1 cellular context compared by ENCODE assay signal in genomic region chr11:63505857-63506528, GRCh38.
TF ChIP-seq lines count a peak whose summit lies in the region.

A gene with protein sequence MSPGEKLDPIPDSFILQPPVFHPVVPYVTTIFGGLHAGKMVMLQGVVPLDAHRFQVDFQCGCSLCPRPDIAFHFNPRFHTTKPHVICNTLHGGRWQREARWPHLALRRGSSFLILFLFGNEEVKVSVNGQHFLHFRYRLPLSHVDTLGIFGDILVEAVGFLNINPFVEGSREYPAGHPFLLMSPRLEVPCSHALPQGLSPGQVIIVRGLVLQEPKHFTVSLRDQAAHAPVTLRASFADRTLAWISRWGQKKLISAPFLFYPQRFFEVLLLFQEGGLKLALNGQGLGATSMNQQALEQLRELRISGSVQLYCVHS (plus strand): TSS chr11:63506084. CDS start chr11:63506459, 375 bp downstream.

TF ChIP-seq in K562, 482 proteins besides CTCF, POLR2A, EP300 and RAD21 (continued from another document and continues in another):
- TF ChIP-seq, protein P1, sequence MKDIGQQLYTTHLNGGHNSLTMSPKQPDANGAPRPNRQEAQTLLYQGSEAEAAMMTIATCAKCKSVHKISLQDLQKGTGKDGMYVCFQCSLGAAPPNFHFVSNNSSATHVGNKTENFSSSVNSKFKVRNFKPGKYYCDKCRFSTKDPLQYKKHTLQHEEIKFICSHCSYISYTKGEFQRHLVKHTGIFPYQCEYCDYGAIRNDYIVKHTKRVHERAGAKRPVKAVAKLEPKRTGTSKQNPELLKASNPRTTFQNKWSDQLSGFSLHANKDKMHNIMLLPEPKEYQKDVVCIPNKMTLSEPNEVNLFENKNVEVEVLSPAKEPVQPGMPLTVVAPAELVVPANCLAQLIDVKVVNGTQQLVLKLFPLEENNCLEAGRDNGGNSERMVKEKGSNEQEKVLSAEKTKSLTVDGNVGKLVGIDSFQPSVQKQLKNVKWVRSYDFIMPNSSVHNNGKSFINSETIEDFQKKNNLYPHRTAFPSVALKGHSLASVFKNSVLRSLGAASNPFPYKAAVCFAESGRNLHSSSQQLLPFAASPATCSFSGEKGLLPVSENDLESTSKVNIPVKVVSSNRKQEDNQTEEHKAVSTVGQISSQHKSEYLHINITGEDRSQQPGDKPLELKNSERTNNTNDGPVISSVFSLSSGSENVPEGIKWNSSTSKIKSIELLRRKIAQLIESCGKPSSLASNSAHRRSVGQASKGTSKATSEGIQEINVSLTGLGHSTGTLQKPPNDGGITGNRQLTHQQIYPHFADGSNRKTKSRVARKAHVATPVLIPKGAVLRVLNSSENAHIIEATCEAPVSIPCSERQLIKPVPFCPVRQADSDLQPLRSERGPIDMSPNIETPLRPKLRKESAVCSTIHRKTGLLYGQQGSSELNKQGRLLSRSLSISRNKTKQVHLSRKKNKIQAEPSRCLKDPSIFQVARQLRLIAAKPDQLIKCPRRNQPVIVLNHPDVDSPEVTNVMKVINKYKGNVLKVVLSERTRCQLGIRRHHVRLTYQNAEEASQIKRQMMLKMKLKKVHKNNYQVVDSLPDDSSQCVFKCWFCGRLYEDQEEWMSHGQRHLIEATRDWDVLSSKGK (CRISPR knock-in tag; IDR thresholded peaks at IDR 0.05), result no peak
- peak; percentile 32; the same call in 1 of the 2 replicates for TF ChIP-seq CXXC5 (CRISPR knock-in tag; IDR thresholded peaks at IDR 0.05)
- peak; percentile 24; the same call in 1 of the 2 replicates for TF ChIP-seq ZNF395 (CRISPR knock-in tag; IDR thresholded peaks at IDR 0.05)
- TF ChIP-seq POLR3G (IDR thresholded peaks at IDR 0.05; ENCODE audit: extremely low read depth, insufficient read length, insufficient replicate concordance), result no peak
- TF ChIP-seq ZNF232 (CRISPR knock-in tag; IDR thresholded peaks at IDR 0.05), result no peak
- no peak for TF ChIP-seq HCFC1 (IDR thresholded peaks at IDR 0.05; ENCODE audit: low read depth, low read length)
- no peak for TF ChIP-seq MCM5 (IDR thresholded peaks at IDR 0.05; ENCODE audit: low read depth)
- TF ChIP-seq ZNF583 (CRISPR knock-in tag; IDR thresholded peaks at IDR 0.05), result no peak
- TF ChIP-seq PRMT5 (CRISPR knock-in tag; IDR thresholded peaks at IDR 0.05), result no peak
- TF ChIP-seq CHCHD3 (CRISPR knock-in tag; IDR thresholded peaks at IDR 0.05), result no peak
- TF ChIP-seq MAFK (IDR thresholded peaks at IDR 0.05; ENCODE audit: low read length), result no peak
- TF ChIP-seq RNF219 (CRISPR knock-in tag; IDR thresholded peaks at IDR 0.05), result no peak
- TF ChIP-seq FOXP4 (CRISPR knock-in tag; IDR thresholded peaks at IDR 0.05; ENCODE audit: borderline replicate concordance), result no peak
- no peak for TF ChIP-seq DDX20 (tag; IDR thresholded peaks at IDR 0.05; ENCODE audit: low read depth)
- 0 out of 2 replicates have a peak, but pooled peaks have one; percentile 53 for TF ChIP-seq SMARCA4 (IDR thresholded peaks at IDR 0.05)
- TF ChIP-seq GTF2E2 (tag; IDR thresholded peaks at IDR 0.05), result no peak
- no peak for TF ChIP-seq TSC22D4 (tag; IDR thresholded peaks at IDR 0.05)
- no peak for TF ChIP-seq ZNF764 (CRISPR knock-in tag; IDR thresholded peaks at IDR 0.05; ENCODE audit: low read depth)
- TF ChIP-seq SPI1 (IDR thresholded peaks at IDR 0.05; ENCODE audit: borderline replicate concordance, low read depth, low read length), result peak; percentile 49; the same call in 1 of the 2 replicates
- TF ChIP-seq, protein P2, sequence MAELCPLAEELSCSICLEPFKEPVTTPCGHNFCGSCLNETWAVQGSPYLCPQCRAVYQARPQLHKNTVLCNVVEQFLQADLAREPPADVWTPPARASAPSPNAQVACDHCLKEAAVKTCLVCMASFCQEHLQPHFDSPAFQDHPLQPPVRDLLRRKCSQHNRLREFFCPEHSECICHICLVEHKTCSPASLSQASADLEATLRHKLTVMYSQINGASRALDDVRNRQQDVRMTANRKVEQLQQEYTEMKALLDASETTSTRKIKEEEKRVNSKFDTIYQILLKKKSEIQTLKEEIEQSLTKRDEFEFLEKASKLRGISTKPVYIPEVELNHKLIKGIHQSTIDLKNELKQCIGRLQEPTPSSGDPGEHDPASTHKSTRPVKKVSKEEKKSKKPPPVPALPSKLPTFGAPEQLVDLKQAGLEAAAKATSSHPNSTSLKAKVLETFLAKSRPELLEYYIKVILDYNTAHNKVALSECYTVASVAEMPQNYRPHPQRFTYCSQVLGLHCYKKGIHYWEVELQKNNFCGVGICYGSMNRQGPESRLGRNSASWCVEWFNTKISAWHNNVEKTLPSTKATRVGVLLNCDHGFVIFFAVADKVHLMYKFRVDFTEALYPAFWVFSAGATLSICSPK (IDR thresholded peaks at IDR 0.05; ENCODE audit: borderline replicate concordance), result no peak
- 0 out of 2 replicates have a peak, but pooled peaks have one; percentile 49 for TF ChIP-seq RBFOX2 (IDR thresholded peaks at IDR 0.05; ENCODE audit: low read depth, low read length)
- TF ChIP-seq GABPA (tag; conservative IDR thresholded peaks at IDR 0.05; ENCODE audit: low read depth), result no peak
- no peak for TF ChIP-seq ZNF445 (CRISPR knock-in tag; IDR thresholded peaks at IDR 0.05; ENCODE audit: low read depth)
- no peak for TF ChIP-seq PBX2 (CRISPR knock-in tag; IDR thresholded peaks at IDR 0.05; ENCODE audit: low read depth)
- no peak for TF ChIP-seq PBX2 (tag; conservative IDR thresholded peaks at IDR 0.05; ENCODE audit: low read depth)
- no peak for TF ChIP-seq MBD2 (IDR thresholded peaks at IDR 0.05; ENCODE audit: borderline replicate concordance, low read depth)
- TF ChIP-seq ZNF431 (CRISPR knock-in tag; IDR thresholded peaks at IDR 0.05), result no peak
- TF ChIP-seq CAMTA2 (CRISPR knock-in tag; conservative IDR thresholded peaks at IDR 0.05), result no peak
- no peak for TF ChIP-seq HDAC8 (tag; IDR thresholded peaks at IDR 0.05)
- no peak for TF ChIP-seq TBL1XR1 (IDR thresholded peaks at IDR 0.05; ENCODE audit: low read length in 2 of 2)
- TF ChIP-seq MAX (CRISPR knock-in tag; IDR thresholded peaks at IDR 0.05), result peak; percentile 75
- TF ChIP-seq POLR2B (IDR thresholded peaks at IDR 0.05; ENCODE audit: low read depth, partially characterized antibody), result no peak
- TF ChIP-seq NR4A1 (CRISPR knock-in tag; IDR thresholded peaks at IDR 0.05), result no peak
- TF ChIP-seq NR4A1 (tag; IDR thresholded peaks at IDR 0.05), result no peak
- TF ChIP-seq, protein P3, sequence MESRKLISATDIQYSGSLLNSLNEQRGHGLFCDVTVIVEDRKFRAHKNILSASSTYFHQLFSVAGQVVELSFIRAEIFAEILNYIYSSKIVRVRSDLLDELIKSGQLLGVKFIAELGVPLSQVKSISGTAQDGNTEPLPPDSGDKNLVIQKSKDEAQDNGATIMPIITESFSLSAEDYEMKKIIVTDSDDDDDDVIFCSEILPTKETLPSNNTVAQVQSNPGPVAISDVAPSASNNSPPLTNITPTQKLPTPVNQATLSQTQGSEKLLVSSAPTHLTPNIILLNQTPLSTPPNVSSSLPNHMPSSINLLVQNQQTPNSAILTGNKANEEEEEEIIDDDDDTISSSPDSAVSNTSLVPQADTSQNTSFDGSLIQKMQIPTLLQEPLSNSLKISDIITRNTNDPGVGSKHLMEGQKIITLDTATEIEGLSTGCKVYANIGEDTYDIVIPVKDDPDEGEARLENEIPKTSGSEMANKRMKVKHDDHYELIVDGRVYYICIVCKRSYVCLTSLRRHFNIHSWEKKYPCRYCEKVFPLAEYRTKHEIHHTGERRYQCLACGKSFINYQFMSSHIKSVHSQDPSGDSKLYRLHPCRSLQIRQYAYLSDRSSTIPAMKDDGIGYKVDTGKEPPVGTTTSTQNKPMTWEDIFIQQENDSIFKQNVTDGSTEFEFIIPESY (CRISPR knock-in tag; IDR thresholded peaks at IDR 0.05), result 0 out of 2 replicates have a peak, but pooled peaks have one; percentile 29
- peak; percentile 30 to 61; a peak in 3 of 4 replicates for TF ChIP-seq MAZ (CRISPR knock-in tag; conservative IDR thresholded peaks at IDR 0.05 in 1 of 2, IDR thresholded peaks at IDR 0.05 in 1 of 2)
- TF ChIP-seq NFXL1 (CRISPR knock-in tag; IDR thresholded peaks at IDR 0.05), result no peak
- no peak for TF ChIP-seq SREBF1 (IDR thresholded peaks at IDR 0.05; ENCODE audit: borderline replicate concordance, low read depth, low read length)
- TF ChIP-seq ILF3 (IDR thresholded peaks at IDR 0.05; ENCODE audit: borderline replicate concordance), result no peak
- TF ChIP-seq, protein P4, sequence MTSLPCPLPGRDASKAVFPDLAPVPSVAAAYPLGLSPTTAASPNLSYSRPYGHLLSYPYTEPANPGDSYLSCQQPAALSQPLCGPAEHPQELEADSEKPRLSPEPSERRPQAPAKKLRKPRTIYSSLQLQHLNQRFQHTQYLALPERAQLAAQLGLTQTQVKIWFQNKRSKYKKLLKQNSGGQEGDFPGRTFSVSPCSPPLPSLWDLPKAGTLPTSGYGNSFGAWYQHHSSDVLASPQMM (CRISPR knock-in tag; IDR thresholded peaks at IDR 0.05), result no peak
- no peak for TF ChIP-seq ZNF316 (IDR thresholded peaks at IDR 0.05)
- TF ChIP-seq, protein P5, sequence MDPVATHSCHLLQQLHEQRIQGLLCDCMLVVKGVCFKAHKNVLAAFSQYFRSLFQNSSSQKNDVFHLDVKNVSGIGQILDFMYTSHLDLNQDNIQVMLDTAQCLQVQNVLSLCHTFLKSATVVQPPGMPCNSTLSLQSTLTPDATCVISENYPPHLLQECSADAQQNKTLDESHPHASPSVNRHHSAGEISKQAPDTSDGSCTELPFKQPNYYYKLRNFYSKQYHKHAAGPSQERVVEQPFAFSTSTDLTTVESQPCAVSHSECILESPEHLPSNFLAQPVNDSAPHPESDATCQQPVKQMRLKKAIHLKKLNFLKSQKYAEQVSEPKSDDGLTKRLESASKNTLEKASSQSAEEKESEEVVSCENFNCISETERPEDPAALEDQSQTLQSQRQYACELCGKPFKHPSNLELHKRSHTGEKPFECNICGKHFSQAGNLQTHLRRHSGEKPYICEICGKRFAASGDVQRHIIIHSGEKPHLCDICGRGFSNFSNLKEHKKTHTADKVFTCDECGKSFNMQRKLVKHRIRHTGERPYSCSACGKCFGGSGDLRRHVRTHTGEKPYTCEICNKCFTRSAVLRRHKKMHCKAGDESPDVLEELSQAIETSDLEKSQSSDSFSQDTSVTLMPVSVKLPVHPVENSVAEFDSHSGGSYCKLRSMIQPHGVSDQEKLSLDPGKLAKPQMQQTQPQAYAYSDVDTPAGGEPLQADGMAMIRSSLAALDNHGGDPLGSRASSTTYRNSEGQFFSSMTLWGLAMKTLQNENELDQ (CRISPR knock-in tag; IDR thresholded peaks at IDR 0.05; ENCODE audit: borderline replicate concordance), result 0 out of 2 replicates have a peak, but pooled peaks have one; percentile 69
- TF ChIP-seq ZNF830 (CRISPR knock-in tag; IDR thresholded peaks at IDR 0.05), result no peak
- peak; percentile 54 for TF ChIP-seq GATAD2A (IDR thresholded peaks at IDR 0.05)
- TF ChIP-seq ZNF584 (CRISPR knock-in tag; IDR thresholded peaks at IDR 0.05; ENCODE audit: low read depth), result no peak
